8 cellular contexts compared by ENCODE assay signal in genomic region chr14:94180655-94181271, GRCh38. TPM values are rescaled to one million over a fixed set of nuclear protein-coding genes. Genes with fewer than 3 reads are reported as not detected.
DNase-seq lines count a peak whose midpoint lies in the region; ATAC-seq, FAIRE-seq and TF ChIP-seq lines count a peak whose summit lies in the region.

No MANE protein-coding gene starts in this region.

- peak overlapping the region; percentile 49 for H3K4me3 Mint-ChIP-seq in CD8-positive, alpha-beta T cell

- H3K27me3 Mint-ChIP-seq in CD8-positive, alpha-beta T cell (ENCODE audit: low read depth), result peaks cover 15% of the 10 kb centered on the region

- TF ChIP-seq EP300 in upper lobe of left lung (IDR thresholded peaks at IDR 0.05), result no peak

- DNase-seq in CD8-positive, alpha-beta T cell, result peak in 1 of 7 experiments; percentile 32
- DNase-seq in GM18507 (ENCODE audit: extremely low spot score, insufficient read length, low read depth) (no peak), cardiac fibroblast (ENCODE audit: low read depth in 2 of 2) (peak; percentile 58 to 59), kidney tubule cell (ENCODE audit: low spot score) (peak; percentile 62), upper lobe of left lung (no peak), SHP77 treated with DMSO at 0.1 percent for 48 hours (lab: John Stamatoyannopoulos, UW) (no peak)

- WGBS in upper lobe of left lung, 2 donors, result 3 to 5% methylated on average over 4 of the region's 4 CpGs

- H3K4me1 Mint-ChIP-seq in CD8-positive, alpha-beta T cell (ENCODE audit: low read depth), result peaks cover 9% of the 10 kb centered on the region

- peak; percentile 81 for TF ChIP-seq CTCF in CD8-positive, alpha-beta T cell (IDR thresholded peaks at IDR 0.05)
- TF ChIP-seq CTCF in OCI-LY1 (IDR thresholded peaks at IDR 0.05; ENCODE audit: low read length), result peak; percentile 69
- peak; percentile 58 for TF ChIP-seq CTCF in cardiac fibroblast (IDR thresholded peaks at IDR 0.05; ENCODE audit: low read depth, low read length)
- TF ChIP-seq CTCF in upper lobe of left lung (IDR thresholded peaks at IDR 0.05), result peak; percentile 34 to 69 (median 54)

- peak overlapping the region; percentile 63 for H3K27ac Mint-ChIP-seq in CD8-positive, alpha-beta T cell

- no peaks in the 10 kb centered on the region for H3K9me3 ChIP-seq in CD8-positive, alpha-beta T cell (ENCODE audit: low read length)
- H3K9me3 ChIP-seq in OCI-LY1 (ENCODE audit: low read length) (no peaks in the 10 kb centered on the region), upper lobe of left lung (no peaks in the 10 kb centered on the region)

- no peaks in the 10 kb centered on the region for H4K20me1 ChIP-seq in OCI-LY1 (ENCODE audit: insufficient read depth, low read length)

- no peak overlapping the region for H2AFZ ChIP-seq in OCI-LY1 (ENCODE audit: low read length)

- POLR2A ChIA-PET in CD8-positive, alpha-beta T cell (lab: Charles Lee), result interaction anchor here (0.6 to 1.7 kb wide), 4 partner anchors 44 to 1002 kb away, joined by 3 to 4 read pairs (median 3); no protein-coding TSS in a partner anchor

- no peak overlapping the region; the same call in 1 of the 2 replicates for H3K4me2 ChIP-seq in OCI-LY1 (ENCODE audit: low read length)

- no peak for TF ChIP-seq POLR2A in upper lobe of left lung (IDR thresholded peaks at IDR 0.05)

- no peaks in the 10 kb centered on the region for H3K36me3 ChIP-seq in CD8-positive, alpha-beta T cell (ENCODE audit: insufficient read depth, low read length)
- H3K36me3 ChIP-seq in OCI-LY1 (ENCODE audit: insufficient read depth, low read length) (no peaks in the 10 kb centered on the region), upper lobe of left lung (no peaks in the 10 kb centered on the region)

- H3K27ac ChIP-seq in CD8-positive, alpha-beta T cell (ENCODE audit: low read depth, low read length), result no peak overlapping the region
- H3K27ac ChIP-seq in OCI-LY1 (ENCODE audit: low read depth, low read length, poor library complexity, severe bottlenecking), result no peak overlapping the region
- H3K27ac ChIP-seq in upper lobe of left lung, result peak overlapping the region in 2 of 4 donors; percentile 41 to 66

- no peaks in the 10 kb centered on the region for H3F3A ChIP-seq in OCI-LY1 (ENCODE audit: insufficient read depth, low read length)

- H3K4me1 ChIP-seq in CD8-positive, alpha-beta T cell (ENCODE audit: insufficient read depth, low read length), result no peaks in the 10 kb centered on the region
- H3K4me1 ChIP-seq in OCI-LY1 (ENCODE audit: insufficient read depth, low read length, severe bottlenecking) (no peaks in the 10 kb centered on the region), upper lobe of left lung (peaks cover 0 to 9% (median 7%) of the 10 kb centered on the region in 4 donors)

- intact Hi-C loops in CD8-positive, alpha-beta T cell (cut with DNase I, micrococcal nuclease), result loop anchor here (1.0 to 10.0 kb wide), 9 partner anchors 44 to 977 kb away; partner anchors contain the start of genes BTBD7 (in 1 of the 2), DDX24 (in 1 of the 2), DICER1 (in 1 of the 2) and IFI27L1 (in 1 of the 2)

- FAIRE-seq in GM18507 (lab: Jason Lieb, UNC), result peak; percentile 88

- CTCF ChIA-PET in CD8-positive, alpha-beta T cell (lab: Charles Lee), result interaction anchor here (0.6 to 7.0 kb wide), 38 partner anchors 9 to 370 kb away, joined by 3 to 116 read pairs (median 4); partner anchors contain the start of gene IFI27L2

- H3K36me3 Mint-ChIP-seq in CD8-positive, alpha-beta T cell, result no peaks in the 10 kb centered on the region

- no peak overlapping the region for H3K9ac ChIP-seq in OCI-LY1 (ENCODE audit: low read length)

- no peaks in the 10 kb centered on the region for H3K27me3 ChIP-seq in CD8-positive, alpha-beta T cell (ENCODE audit: insufficient read depth, low read length)
- H3K27me3 ChIP-seq in OCI-LY1 (ENCODE audit: insufficient read depth, low read length) (no peaks in the 10 kb centered on the region), upper lobe of left lung (peaks cover 0 to under 1% (median 0%) of the 10 kb centered on the region in 4 donors)

- no peaks in the 10 kb centered on the region for H3K9me3 Mint-ChIP-seq in CD8-positive, alpha-beta T cell

- H3K9me2 ChIP-seq in OCI-LY1 (ENCODE audit: low read depth, low read length), result no peaks in the 10 kb centered on the region

- no peaks in the 10 kb centered on the region for H3K79me2 ChIP-seq in OCI-LY1 (ENCODE audit: insufficient read depth, low read length)

- no peak overlapping the region for H3K4me3 ChIP-seq in CD8-positive, alpha-beta T cell (ENCODE audit: low read depth, low read length)
- no peak overlapping the region for H3K4me3 ChIP-seq in OCI-LY1 (ENCODE audit: low read depth, low read length, poor library complexity, severe bottlenecking)
- H3K4me3 ChIP-seq in cardiac fibroblast (replicated peaks in 1 of 2; ENCODE audit: low read depth in 2 of 2, low read length in 2 of 2), result no peak overlapping the region
- H3K4me3 ChIP-seq in upper lobe of left lung, result peak overlapping the region in 2 of 4 donors; percentile 23 to 40

- ATAC-seq in CD8-positive, alpha-beta T cell, result peak; percentile 86
- ATAC-seq in HG03457 (IDR thresholded peaks at IDR 0.05; ENCODE audit: unreplicated experiment), result peak; percentile 51
- ATAC-seq in upper lobe of left lung (ENCODE audit: low FRiP score in 2 of 2), result peak in 1 of 2 donors; percentile 77

RNA-seq across cellular contexts. Expression of gene PPP4R4, which starts 6.6 kb away (rescaled TPM):
- not detected for total RNA-seq in CD8-positive, alpha-beta T cell
- 10 to 100 TPM in 2 of 6 donors, 1 to 10 TPM in 4; 3.0 to 18.4 (median 6.3) TPM for total RNA-seq in upper lobe of left lung

RNA-seq across cellular contexts. Expression of gene IFI27L2, which starts 51.4 kb away (rescaled TPM):
- 10 to 100 TPM; 13.3 to 16.4 TPM for total RNA-seq in CD8-positive, alpha-beta T cell
- 100 to 1,000 TPM in 2 of 6 donors, 10 to 100 TPM in 4; 45.2 to 118 (median 70.8) TPM for total RNA-seq in upper lobe of left lung

Comparison
In these comparisons a context has a peak if more than half of its experiments do, and no peak if none do; other contexts are left out.
1. DNase-seq: peak in cardiac fibroblast (2 of 2) and kidney tubule cell (single experiment); none in GM18507 (single experiment), upper lobe of left lung (0 of 2) and SHP77 treated with DMSO at 0.1 percent for 48 hours (single experiment).
2. Peak in every context shown above with its lines, with median percentiles within 50 percentile points of each other: CTCF ChIP-seq.